Comparison of ENCODE assay signal across 12 cellular contexts in genomic region chr2:131498321-131498973, GRCh38. TPM values are rescaled to one million over a fixed set of nuclear protein-coding genes. Genes with fewer than 3 reads are reported as not detected.
A peak's percentile ranks its signal among the peaks of the same experiment; 100 is the strongest.
DNase-seq lines count a peak whose midpoint lies in the region; ATAC-seq, FAIRE-seq and TF ChIP-seq lines count a peak whose summit lies in the region.
"Not testable (repeated sequence)": the region's sequence is repeated elsewhere in the genome, so short reads cannot be mapped to it uniquely, and the experiment has no call there.
"Had no signal": no experiment of that assay in that cellular context is flagged by ENCODE, and none has a peak within 500 bp of the region (broad histone marks: within the 10 kb centered on the region; RNA-seq: fewer than 3 reads in every experiment).

No MANE protein-coding gene starts in this region.

- not testable (repeated sequence) for TF ChIP-seq CTCF in GM12878 (IDR thresholded peaks at IDR 0.05 in 2 of 3, conservative IDR thresholded peaks at IDR 0.05 in 1 of 3; ENCODE audit: control insufficient read depth in 2 of 3, extremely low read depth in 1 of 3, insufficient read depth in 1 of 3, low read depth in 3 of 3, low read length in 3 of 3)

- ATAC-seq in GM18868 (IDR thresholded peaks at IDR 0.05; ENCODE audit: unreplicated experiment) = peak; percentile 97
- ATAC-seq in GM21529 (IDR thresholded peaks at IDR 0.05; ENCODE audit: unreplicated experiment) = peak; percentile 91
- peak; percentile 92 for ATAC-seq in HG02973 (IDR thresholded peaks at IDR 0.05; ENCODE audit: unreplicated experiment)
- ATAC-seq in HG03520 (IDR thresholded peaks at IDR 0.05; ENCODE audit: unreplicated experiment) = peak; percentile 96
- ATAC-seq in GM12878 = peak; percentile 88
- ATAC-seq in memory B cell (ENCODE audit: low read depth) = not testable (repeated sequence)

- not testable (repeated sequence) for H3K9me3 ChIP-seq in GM12878 (replicated peaks; ENCODE audit: control insufficient read depth, insufficient read depth, low read length)

- peaks cover 49% of the 10 kb centered on the region for H3K79me2 ChIP-seq in GM12878 (ENCODE audit: control insufficient read depth, insufficient read depth, low read length)

- POLR2A ChIA-PET in GM12878 (lab: Charles Lee) = not testable (repeated sequence)

- not testable (repeated sequence) for H3K27me3 Mint-ChIP-seq in activated CD4-positive, alpha-beta T cell treated with anti-CD3 and anti-CD28 coated beads, Interleukin-2, amount 10 ng/mL, durations not matched to agents 24 days and 14 days; memory B cell

- in situ Hi-C loops in ACHN (cut with HindIII; ENCODE audit: low pct_ligation_motif_present, low pct_unique_long_range_greater_than_20kb, low sequenced_read_pairs); GM12878 (cut with MboI): not testable (repeated sequence)

- RAD21 ChIA-PET in GM12878 (lab: Charles Lee; ENCODE audit: unreplicated experiment) = not testable (repeated sequence)

- BruUV-seq in GM12878 (replicated peaks; lab: Mats Ljungman, UMichigan) = not testable (repeated sequence)

- H3K9ac ChIP-seq in GM12878 (ENCODE audit: control insufficient read depth, insufficient read depth, low read length) = not testable (repeated sequence)

- not testable (repeated sequence) for H2AFZ ChIP-seq in GM12878 (ENCODE audit: control insufficient read depth, low read depth, low read length)

- not testable (repeated sequence) for H3K4me3 Mint-ChIP-seq in activated CD4-positive, alpha-beta T cell treated with anti-CD3 and anti-CD28 coated beads, Interleukin-2, amount 10 ng/mL, durations not matched to agents 24 days and 14 days; memory B cell

- H3K27me3 ChIP-seq in GM12878 (replicated peaks in 1 of 2; ENCODE audit: control insufficient read depth in 2 of 2, insufficient read depth in 2 of 2, low read length in 1 of 2) = not testable (repeated sequence)

- peak overlapping the region; percentile 21; the same call in 1 of the 2 replicates for H3K4me3 ChIP-seq in GM12878

- peaks cover 12% of the 10 kb centered on the region for H3K4me1 ChIP-seq in GM12878 (ENCODE audit: control insufficient read depth, insufficient read depth, low read length)

- WGBS in GM12878 (ENCODE audit: insufficient coverage, insufficient replicate concordance, low lambda C conversion rate, missing lambda C conversion rate) = 7% methylated on average over 8 of the region's 8 CpGs

- H3K4me2 ChIP-seq in GM12878 (ENCODE audit: control insufficient read depth, insufficient read depth) = peak overlapping the region; percentile 64

- not testable (repeated sequence) for H3K9me3 Mint-ChIP-seq in activated CD4-positive, alpha-beta T cell treated with anti-CD3 and anti-CD28 coated beads, Interleukin-2, amount 10 ng/mL, durations not matched to agents 24 days and 14 days; memory B cell

- peak overlapping the region; percentile 85 for H3K27ac Mint-ChIP-seq in activated CD4-positive, alpha-beta T cell treated with anti-CD3 and anti-CD28 coated beads, Interleukin-2, amount 10 ng/mL, durations not matched to agents 24 days and 14 days
- H3K27ac Mint-ChIP-seq in memory B cell = peak overlapping the region; percentile 4

- peak overlapping the region; percentile 62 for H3K27ac ChIP-seq in GM12878 (ENCODE audit: control insufficient read depth, insufficient read depth)

- intact Hi-C loops in activated CD4-positive, alpha-beta T cell treated with anti-CD3 and anti-CD28 coated beads, Interleukin-2, amount 10 ng/mL, durations not matched to agents 24 days and 14 days (cut with micrococcal nuclease) = not testable (repeated sequence)
- intact Hi-C loops in GM12878 (cut with micrococcal nuclease; ENCODE audit: unreplicated experiment) = loop anchor here (10.0 kb wide), 1 partner anchor 404 kb away; the partner anchor contains the start of gene FAM168B

- peaks cover 2 to 12% of the 10 kb centered on the region in 2 experiments; a peak in 3 of 4 replicates for H3K36me3 ChIP-seq in GM12878 (ENCODE audit: control insufficient read depth in 2 of 2, insufficient read depth in 2 of 2, low read length in 1 of 2)

- SMC1A ChIA-PET in GM12878 (lab: Charles Lee; ENCODE audit: uncharacterized antibody, unreplicated experiment) = not testable (repeated sequence)

- H4K20me1 ChIP-seq in GM12878 (ENCODE audit: control insufficient read depth, insufficient read depth) = not testable (repeated sequence)

- CTCF ChIA-PET in GM12878 (lab: Yijun Ruan, JAX) = interaction anchor here (0.6 to 1.0 kb wide), 3 partner anchors 29 to 85 kb away, joined by 3 read pairs; no protein-coding TSS in a partner anchor

- FAIRE-seq in GM12878 (lab: Jason Lieb, UNC) = not testable (repeated sequence)

- not testable (repeated sequence) for TF ChIP-seq RAD21 in GM12878 (IDR thresholded peaks at IDR 0.05; ENCODE audit: insufficient read depth, low read depth, low read length)

- peak; percentile 35; the same call in 1 of the 2 replicates for TF ChIP-seq POLR2A in GM12878 (IDR thresholded peaks at IDR 0.05; ENCODE audit: low read depth, low read length)

- peaks cover 30% of the 10 kb centered on the region for H3K4me1 Mint-ChIP-seq in activated CD4-positive, alpha-beta T cell treated with anti-CD3 and anti-CD28 coated beads, Interleukin-2, amount 10 ng/mL, durations not matched to agents 24 days and 14 days
- H3K4me1 Mint-ChIP-seq in memory B cell = not testable (repeated sequence)

- TF ChIP-seq EP300 in GM12878 (IDR thresholded peaks at IDR 0.05; ENCODE audit: borderline replicate concordance in 1 of 2, control insufficient read depth in 1 of 2, low read depth in 2 of 2, low read length in 2 of 2) = not testable (repeated sequence)

- H3K36me3 Mint-ChIP-seq in activated CD4-positive, alpha-beta T cell treated with anti-CD3 and anti-CD28 coated beads, Interleukin-2, amount 10 ng/mL, durations not matched to agents 24 days and 14 days (ENCODE audit: low read depth) = peaks cover 28% of the 10 kb centered on the region
- H3K36me3 Mint-ChIP-seq in memory B cell = peaks cover 17% of the 10 kb centered on the region

- DNase-seq in ACHN (peak; percentile 27), GM12878 (ENCODE audit: low read depth, low spot score) (peak; percentile 36)
- DNase-seq in activated CD4-positive, alpha-beta T cell treated with anti-CD3 and anti-CD28 coated beads, Interleukin-2, amount 10 ng/mL, durations not matched to agents 24 days and 14 days; memory B cell (ENCODE audit: low spot score in 2 of 2): not testable (repeated sequence)

RNA-seq across cellular contexts. Expression of gene MZT2A, which starts 6.2 kb away (rescaled TPM):
- total RNA-seq in activated CD4-positive, alpha-beta T cell treated with anti-CD3 and anti-CD28 coated beads, Interleukin-2, amount 10 ng/mL, durations not matched to agents 24 days and 14 days = 108 and 110 TPM in 2 replicates
- total RNA-seq in GM12878 (2013; cell fraction: nucleolus; rRNA removed) = 59.4 and 61.8 TPM in 2 replicates
- 294 and 325 TPM in 2 replicates for total RNA-seq in GM12878 (2014; rRNA removed)
- 41.5 and 56.6 TPM in 2 replicates for total RNA-seq in GM12878 (2014; rRNA removed; fragmentation: Illumina TruSeq; extraction: Trizol)
- 263 and 267 TPM in 2 replicates for total RNA-seq in GM12878 (2021)
- 118 TPM for polyA plus RNA-seq in GM12878 (2011; ENCODE audit: low read depth)
- polyA plus RNA-seq in GM12878 (2011; rRNA removed) = 66.4 and 116 TPM in 2 replicates
- polyA plus RNA-seq in GM12878 (2011; cell fraction: cytosol; rRNA removed) = 111 and 247 TPM in 2 replicates
- 81.1 and 84.7 TPM in 2 replicates for polyA plus RNA-seq in GM12878 (2011; cell fraction: nucleus; rRNA removed)
- polyA plus RNA-seq in GM12878 (2012) = 230 and 269 TPM in 2 replicates
- 4.8 and 15.6 TPM in 2 replicates for polyA plus RNA-seq in GM12878 (2014; fragmentation: Illumina TruSeq; extraction: Trizol)
- polyA plus RNA-seq in GM12878 (2014; fragmentation: Nextera tagmentation; extraction: Ambion mirVana) = 10 to 100 TPM in 1 of 2 experiments, 1 to 10 TPM in 1; 6.3 to 23.7 TPM
- 281 and 354 TPM in 2 replicates for polyA plus RNA-seq in GM12878 (2014; rRNA removed)
- 100 to 1,000 TPM; 186 to 231 TPM for polyA plus RNA-seq in GM12878 (2016; fragmentation: Nextera tagmentation; extraction: Ambion mirVana)
- 14.8 and 40.5 TPM in 2 replicates for polyA minus RNA-seq in GM12878 (2011; rRNA and poly(A)+ RNA removed)
- polyA minus RNA-seq in GM12878 (2011; cell fraction: cytosol; rRNA and poly(A)+ RNA removed) = 21.4 and 22.8 TPM in 2 replicates
- 21.6 and 39.8 TPM in 2 replicates for polyA minus RNA-seq in GM12878 (2011; cell fraction: nucleus; rRNA and poly(A)+ RNA removed)

RNA-seq across cellular contexts. Expression of gene TUBA3D, which starts 22.5 kb away (rescaled TPM):
- total RNA-seq in activated CD4-positive, alpha-beta T cell treated with anti-CD3 and anti-CD28 coated beads, Interleukin-2, amount 10 ng/mL, durations not matched to agents 24 days and 14 days = not detected in 2 replicates
- not detected in 2 replicates for total RNA-seq in GM12878 (2013; cell fraction: nucleolus; rRNA removed)
- total RNA-seq in GM12878 (2014; rRNA removed) (not detected in 2 replicates), GM12878 (2014; rRNA removed; fragmentation: Illumina TruSeq; extraction: Trizol) (not detected in 2 replicates), GM12878 (2021) (not detected in 2 replicates)
- polyA plus RNA-seq in GM12878 (2011; ENCODE audit: low read depth) = not detected
- polyA plus RNA-seq in GM12878 (2011; rRNA removed) (not detected in 2 replicates), GM12878 (2014; fragmentation: Illumina TruSeq; extraction: Trizol) (not detected in 2 replicates), GM12878 (2014; fragmentation: Nextera tagmentation; extraction: Ambion mirVana) (under 1 TPM; 0.04 to 0.08 TPM), GM12878 (2014; rRNA removed) (not detected in 2 replicates), GM12878 (2016; fragmentation: Nextera tagmentation; extraction: Ambion mirVana) (under 1 TPM; 0.33 to 0.37 TPM)
- polyA plus RNA-seq in GM12878 (2011; cell fraction: cytosol; rRNA removed) = not detected in 2 replicates
- polyA plus RNA-seq in GM12878 (2011; cell fraction: nucleus; rRNA removed) = not detected in 2 replicates
- polyA plus RNA-seq in GM12878 (2012) = 0.24 and 0.26 TPM in 2 replicates
- not detected in 2 replicates for polyA minus RNA-seq in GM12878 (2011; rRNA and poly(A)+ RNA removed)
- not detected in 2 replicates for polyA minus RNA-seq in GM12878 (2011; cell fraction: cytosol; rRNA and poly(A)+ RNA removed)
- not detected in 2 replicates for polyA minus RNA-seq in GM12878 (2011; cell fraction: nucleus; rRNA and poly(A)+ RNA removed)
- total RNA-seq: Caco-2, lung microvascular endothelial cell, occipital lobe, upper lobe of right lung had no signal

RNA-seq across cellular contexts. Expression of gene CCDC74A, which starts 29.2 kb away (rescaled TPM):
- 1.5 and 2.3 TPM in 2 replicates for total RNA-seq in activated CD4-positive, alpha-beta T cell treated with anti-CD3 and anti-CD28 coated beads, Interleukin-2, amount 10 ng/mL, durations not matched to agents 24 days and 14 days
- 67.5 and 85.0 TPM in 2 replicates for total RNA-seq in GM12878 (2013; cell fraction: nucleolus; rRNA removed)
- total RNA-seq in GM12878 (2014; rRNA removed) (98.8 and 101 TPM in 2 replicates), GM12878 (2014; rRNA removed; fragmentation: Illumina TruSeq; extraction: Trizol) (55.5 and 57.8 TPM in 2 replicates), GM12878 (2021) (68.0 and 71.9 TPM in 2 replicates)
- 18.5 TPM for polyA plus RNA-seq in GM12878 (2011; ENCODE audit: low read depth)
- polyA plus RNA-seq in GM12878 (2011; rRNA removed) (42.1 and 61.8 TPM in 2 replicates), GM12878 (2014; fragmentation: Illumina TruSeq; extraction: Trizol) (19.1 and 55.9 TPM in 2 replicates), GM12878 (2014; fragmentation: Nextera tagmentation; extraction: Ambion mirVana) (10 to 100 TPM; 14.3 to 21.5 TPM), GM12878 (2014; rRNA removed) (133 and 141 TPM in 2 replicates), GM12878 (2016; fragmentation: Nextera tagmentation; extraction: Ambion mirVana) (10 to 100 TPM; 66.6 to 73.9 TPM)
- polyA plus RNA-seq in GM12878 (2011; cell fraction: cytosol; rRNA removed) = 57.4 and 91.9 TPM in 2 replicates
- polyA plus RNA-seq in GM12878 (2011; cell fraction: nucleus; rRNA removed) = 340 and 345 TPM in 2 replicates
- polyA plus RNA-seq in GM12878 (2012) = 40.4 and 54.9 TPM in 2 replicates
- 16.2 and 30.6 TPM in 2 replicates for polyA minus RNA-seq in GM12878 (2011; rRNA and poly(A)+ RNA removed)
- polyA minus RNA-seq in GM12878 (2011; cell fraction: cytosol; rRNA and poly(A)+ RNA removed) = 16.0 and 18.8 TPM in 2 replicates
- polyA minus RNA-seq in GM12878 (2011; cell fraction: nucleus; rRNA and poly(A)+ RNA removed) = 42.8 and 54.7 TPM in 2 replicates

Comparison
In these comparisons a context has a peak if more than half of its experiments do, and no peak if none do; other contexts are left out.
1. RNA of gene CCDC74A, which starts 29.2 kb away (total RNA-seq): 55.5 to 101 TPM in GM12878; 1.5 to 2.3 TPM in activated CD4-positive, alpha-beta T cell treated with anti-CD3 and anti-CD28 coated beads, Interleukin-2, amount 10 ng/mL, durations not matched to agents 24 days and 14 days; every median in the first group is over 10 times any median in the second.